ENCODE assay signal across 26 cellular contexts in genomic region chr5:56357426-56357825, GRCh38.
A peak's percentile ranks its signal among the peaks of the same experiment; 100 is the strongest.
DNase-seq lines count a peak whose midpoint lies in the region; ATAC-seq and TF ChIP-seq lines count a peak whose summit lies in the region.
"Had no signal": no experiment of that assay in that cellular context is flagged by ENCODE, and none has a peak within 500 bp of the region (broad histone marks: within the 10 kb centered on the region; RNA-seq: fewer than 3 reads in every experiment).

No MANE protein-coding gene starts in this region.

- H3K36me3 Mint-ChIP-seq in Caco-2 (ENCODE audit: insufficient read depth, unreplicated experiment): peaks cover 25% of the 10 kb centered on the region

- peak overlapping the region; percentile 85 for H3K27ac Mint-ChIP-seq in Caco-2 (ENCODE audit: unreplicated experiment)
- H3K27ac Mint-ChIP-seq: activated CD4-positive, alpha-beta T cell treated with anti-CD3 and anti-CD28 coated beads, Interleukin-2, amount 10 ng/mL, durations not matched to agents 7 days and 5 days; H9 had no signal

- no peak for ATAC-seq in GM18505 (IDR thresholded peaks at IDR 0.05; ENCODE audit: unreplicated experiment)
- ATAC-seq: activated T-cell treated with anti-CD3 and anti-CD28 coated beads, Interleukin-2, amount 50 U/mL, for 4 hours; K562; upper lobe of right lung had no signal

- H3K4me2 ChIP-seq in parathyroid adenoma (ENCODE audit: low read length): no peak overlapping the region

- DNase-seq in Caco-2 (peak; percentile 85 to 91), M059J (ENCODE audit: low read depth) (peak; percentile 58), iPS-NIHi11 (ENCODE audit: low spot score) (peak; percentile 10), hepatic stellate cell (ENCODE audit: low spot score) (no peak), HuH-7 (ENCODE audit: low spot score) (no peak), dorsolateral prefrontal cortex (no peak)
- DNase-seq: ACHN; activated CD4-positive, alpha-beta T cell treated with anti-CD3 and anti-CD28 coated beads, Interleukin-2, amount 10 ng/mL, durations not matched to agents 7 days and 5 days; activated T-cell treated with anti-CD3 and anti-CD28 coated beads, Interleukin-2, amount 50 U/mL, for 4 hours; adrenal gland; brain microvascular endothelial cell; H9; kidney glomerular epithelial cell; MG63; NCI-H2081; NCI-H226; occipital lobe; Peyer's patch; SIG-M5; small intestine; stimulated activated CD4-positive, alpha-beta T cell treated with anti-CD3 and anti-CD28 coated beads, Interleukin-1b, Interleukin-23, amount 100 ng/mL, for 48 hours; T-helper 9 cell; upper lobe of right lung had no signal

- peak overlapping the region; percentile 57 for H3K4me3 Mint-ChIP-seq in Caco-2 (ENCODE audit: unreplicated experiment)
- H3K4me3 Mint-ChIP-seq: activated CD4-positive, alpha-beta T cell treated with anti-CD3 and anti-CD28 coated beads, Interleukin-2, amount 10 ng/mL, durations not matched to agents 7 days and 5 days; activated T-cell treated with anti-CD3 and anti-CD28 coated beads, Interleukin-2, amount 50 U/mL, for 4 hours; H9 had no signal

- no peak overlapping the region for H3K9ac ChIP-seq in parathyroid adenoma

- H3K4me3 ChIP-seq in Caco-2 (ENCODE audit: low read depth, low read length): no peak overlapping the region
- H3K4me3 ChIP-seq in parathyroid adenoma (ENCODE audit: low read depth, low read length): no peak overlapping the region
- H3K4me3 ChIP-seq in dorsolateral prefrontal cortex: no peak overlapping the region
- H3K4me3 ChIP-seq: adrenal gland, K562, MG63, Peyer's patch, upper lobe of right lung had no signal

- POLR2A ChIA-PET in Caco-2 (lab: Charles Lee): interaction anchor here (0.5 to 3.6 kb wide), 5 partner anchors 29 to 816 kb away, joined by 3 to 9 read pairs (median 4); partner anchors contain the start of gene GPBP1

- H3K27me3 ChIP-seq in Caco-2 (replicated peaks; ENCODE audit: control insufficient read depth, insufficient read depth, low read length) (no peaks in the 10 kb centered on the region), parathyroid adenoma (ENCODE audit: control insufficient read depth, insufficient read depth, low read length) (no peaks in the 10 kb centered on the region), dorsolateral prefrontal cortex (no peaks in the 10 kb centered on the region)
- H3K27me3 ChIP-seq: adrenal gland, brain microvascular endothelial cell, MG63, Peyer's patch, upper lobe of right lung had no signal

- H3K9me3 Mint-ChIP-seq in Caco-2 (ENCODE audit: unreplicated experiment): no peaks in the 10 kb centered on the region
- H3K9me3 Mint-ChIP-seq: activated T-cell treated with anti-CD3 and anti-CD28 coated beads, Interleukin-2, amount 50 U/mL, for 4 hours; H9 had no signal

- CTCF ChIA-PET in Caco-2 (lab: Charles Lee): interaction anchor here (0.8 to 1.2 kb wide), 2 partner anchors 58 to 87 kb away, joined by 3 read pairs; no protein-coding TSS in a partner anchor

- TF ChIP-seq CTCF in Caco-2 (IDR thresholded peaks at IDR 0.05; ENCODE audit: insufficient read depth in 1 of 2, low read depth in 1 of 2, low read length in 1 of 2, severe bottlenecking in 1 of 2, unreplicated experiment in 1 of 2) (no peak), parathyroid adenoma (IDR thresholded peaks at IDR 0.05) (no peak), dorsolateral prefrontal cortex (IDR thresholded peaks at IDR 0.05 in 54 of 56, conservative IDR thresholded peaks at IDR 0.05 in 2 of 56; ENCODE audit: low read depth in 1 of 56, partially characterized antibody in 56 of 56) (no peak)

- no peaks in the 10 kb centered on the region for H3K79me2 ChIP-seq in parathyroid adenoma

- BruUV-seq in Caco-2 (replicated peaks; lab: Mats Ljungman, UMichigan): no TSS peak

- intact Hi-C loops in Caco-2 (cut with micrococcal nuclease; ENCODE audit: unreplicated experiment) (loop anchor here (1.0 to 5.0 kb wide), 4 partner anchors 29 to 480 kb away; no protein-coding TSS in a partner anchor), dorsolateral prefrontal cortex (cut with DNase I) (no loop called here)

- peaks cover 58% of the 10 kb centered on the region for H3K4me1 Mint-ChIP-seq in Caco-2 (ENCODE audit: low read depth, unreplicated experiment)
- H3K4me1 Mint-ChIP-seq: activated CD4-positive, alpha-beta T cell treated with anti-CD3 and anti-CD28 coated beads, Interleukin-2, amount 10 ng/mL, durations not matched to agents 7 days and 5 days had no signal

- H3K36me3 ChIP-seq in Caco-2 (ENCODE audit: control insufficient read depth, insufficient read depth, low read length) (no peaks in the 10 kb centered on the region), parathyroid adenoma (ENCODE audit: control insufficient read depth, insufficient read depth, low read length) (no peaks in the 10 kb centered on the region)
- H3K36me3 ChIP-seq: adrenal gland, brain microvascular endothelial cell, MG63, Peyer's patch, upper lobe of right lung had no signal

- no peaks in the 10 kb centered on the region for H3K9me3 ChIP-seq in Caco-2
- no peaks in the 10 kb centered on the region for H3K9me3 ChIP-seq in parathyroid adenoma (ENCODE audit: control insufficient read depth, low read length)
- H3K9me3 ChIP-seq: adrenal gland, MG63, Peyer's patch, upper lobe of right lung had no signal

- peak overlapping the region; percentile 17 for H2AFZ ChIP-seq in parathyroid adenoma

- H3K4me1 ChIP-seq in Caco-2: peaks cover 75% of the 10 kb centered on the region
- peaks cover 22% of the 10 kb centered on the region for H3K4me1 ChIP-seq in parathyroid adenoma
- H3K4me1 ChIP-seq: upper lobe of right lung had no signal

- H3K27me3 Mint-ChIP-seq in Caco-2 (ENCODE audit: insufficient read depth, unreplicated experiment): no peaks in the 10 kb centered on the region
- H3K27me3 Mint-ChIP-seq: activated CD4-positive, alpha-beta T cell treated with anti-CD3 and anti-CD28 coated beads, Interleukin-2, amount 10 ng/mL, durations not matched to agents 7 days and 5 days had no signal

- TF ChIP-seq POLR2A in GM18505 (IDR thresholded peaks at IDR 0.05; ENCODE audit: borderline replicate concordance, extremely low read depth, insufficient read depth, insufficient read length): no peak

- H3K27ac ChIP-seq in parathyroid adenoma: no peak overlapping the region
- H3K27ac ChIP-seq in dorsolateral prefrontal cortex: no peak overlapping the region
- H3K27ac ChIP-seq: adrenal gland, brain microvascular endothelial cell, Peyer's patch, upper lobe of right lung had no signal

Comparison
In these comparisons a context has a peak if more than half of its experiments do, and no peak if none do; other contexts are left out.
1. DNase-seq: peak in Caco-2 (2 of 2), M059J (single experiment) and iPS-NIHi11 (single experiment); none in hepatic stellate cell (single experiment), HuH-7 (single experiment) and dorsolateral prefrontal cortex (0 of 10).